8 cellular contexts compared by ENCODE assay signal in genomic region chr12:24561882-24562760, GRCh38.
DNase-seq lines count a peak whose midpoint lies in the region; ATAC-seq, FAIRE-seq and TF ChIP-seq lines count a peak whose summit lies in the region.

No MANE protein-coding gene starts in this region.

- H3K27ac ChIP-seq in brain microvascular endothelial cell: peak overlapping the region; percentile 25

- intact Hi-C loops in sciatic nerve (cut with DNase I): no loop called here

- no peaks in the 10 kb centered on the region for H3K36me3 ChIP-seq in brain microvascular endothelial cell (replicated peaks)

- TF ChIP-seq CTCF in brain microvascular endothelial cell (IDR thresholded peaks at IDR 0.05; ENCODE audit: low read depth, low read length, missing control alignments): no peak

- FAIRE-seq in GM12892 (lab: Jason Lieb, UNC): peak; percentile 54

- TF ChIP-seq POLR2A in GM12892 (IDR thresholded peaks at IDR 0.05; ENCODE audit: low read depth, low read length): no peak

- in situ Hi-C loops in ACHN (cut with HindIII; ENCODE audit: low pct_ligation_motif_present, low pct_unique_long_range_greater_than_20kb, low sequenced_read_pairs): no loop called here
- in situ Hi-C loops in brain microvascular endothelial cell (cut with HindIII; ENCODE audit: low pct_ligation_motif_present, low sequenced_read_pairs): no loop called here

- DNase-seq in ACHN (peak; percentile 23), GM12892 (ENCODE audit: insufficient read length) (peak; percentile 26), NCI-H82 (lab: John Stamatoyannopoulos, UW) (peak; percentile 90), brain microvascular endothelial cell (peak; percentile 57), iPS-NIHi7 (ENCODE audit: extremely low spot score) (peak; percentile 80), sciatic nerve (ENCODE audit: low spot score) (peak; percentile 79)

- peak overlapping the region; percentile 85 for H3K4me3 ChIP-seq in brain microvascular endothelial cell (ENCODE audit: low read depth, low read length)

- ATAC-seq in sciatic nerve (peak; percentile 88), GM21515 (IDR thresholded peaks at IDR 0.05; ENCODE audit: unreplicated experiment) (no peak), GM19324 (IDR thresholded peaks at IDR 0.05; ENCODE audit: low FRiP score, unreplicated experiment) (no peak)

- H3K27me3 ChIP-seq in brain microvascular endothelial cell (replicated peaks): no peaks in the 10 kb centered on the region

Comparison
In these comparisons a context has a peak if more than half of its experiments do, and no peak if none do; other contexts are left out.
1. DNase-seq: peak in every context shown above with its lines; median percentile 90 in NCI-H82; 80 in iPS-NIHi7; 79 in sciatic nerve; 57 in brain microvascular endothelial cell; 26 in GM12892; 23 in ACHN.